In genomic region chr12:113498490-113498889, GRCh38 we compare ENCODE assay signal across 9 cellular contexts. TPM values are rescaled to one million over a fixed set of nuclear protein-coding genes. Genes with fewer than 3 reads are reported as not detected.
"Had no signal": no experiment of that assay in that cellular context is flagged by ENCODE, and none has a peak within 500 bp of the region (broad histone marks: within the 10 kb centered on the region; RNA-seq: fewer than 3 reads in every experiment).

No MANE protein-coding gene starts in this region.

- FAIRE-seq: H54 had no signal

- DNase-seq: GOT3, H9, HCEC 1CT, HFFc6 had no signal

- H3K9ac ChIP-seq: KMS-11 had no signal

- H3K4me2 ChIP-seq: KMS-11 had no signal

- H3K27ac ChIP-seq: HL-60, KMS-11 had no signal

RNA-seq across cellular contexts. Expression of gene LHX5, which starts 26.8 kb away (rescaled TPM):
- total RNA-seq: HFFc6, HT1080 had no signal
- polyA plus RNA-seq: IgD-negative memory B cell had no signal
